ENCODE assay signal across 1 cellular context in genomic region chr16:83895243-83895642, GRCh38.
TF ChIP-seq lines count a peak whose summit lies in the region.

No MANE protein-coding gene starts in this region.

TF ChIP-seq in SK-N-SH treated with all-trans-retinoic acid at 6 μM for 48 hours, 23 proteins besides CTCF, POLR2A, EP300 and RAD21 (continued from another document):
- TF ChIP-seq CSRNP3 (CRISPR knock-in tag; IDR thresholded peaks at IDR 0.05), result no peak
TF ChIP-seq in SK-N-SH treated with all-trans-retinoic acid at 6 μM for 48 hours: peak in this region for 0.
